In genomic region chr20:39312107-39312506, GRCh38 we compare ENCODE assay signal across 19 cellular contexts.
DNase-seq lines count a peak whose midpoint lies in the region; ATAC-seq lines count a peak whose summit lies in the region.
"Had no signal": no experiment of that assay in that cellular context is flagged by ENCODE, and none has a peak within 500 bp of the region (broad histone marks: within the 10 kb centered on the region; RNA-seq: fewer than 3 reads in every experiment).

No MANE protein-coding gene starts in this region.

- ATAC-seq in left ventricle myocardium superior, result no peak

- intact Hi-C loops in left ventricle myocardium superior (cut with micrococcal nuclease), result no loop called here

- DNase-seq in SK-N-DZ (ENCODE audit: low spot score) (peak; percentile 50), hippocampal formation (lab: John Stamatoyannopoulos, UW) (peak; percentile 4 to 52), pons (ENCODE audit: low spot score) (peak; percentile 79), left ventricle myocardium superior (no peak), glomerular visceral epithelial cell (ENCODE audit: extremely low spot score) (no peak), NCI-H2081 treated with DMSO at 0.1 percent for 48 hours (lab: John Stamatoyannopoulos, UW) (no peak)
- DNase-seq in stimulated activated CD8-positive, alpha-beta memory T cell treated with anti-CD3 and anti-CD28 coated beads, Interleukin-4, amount 100 ng/mL, for 48 hours, result no peak
- DNase-seq: Calu3; CD8-positive, alpha-beta memory T cell; DMS79 treated with DMSO at 0.1 percent for 48 hours; GF-D8; GOT3; NCI-H1048; NCI-H1417 treated with DMSO at 0.1 percent for 48 hours; NCI-H1694 treated with DMSO at 0.1 percent for 48 hours; NCI-H2081; NCI-H2171; NCI-H226; NCI-H510A treated with DMSO at 0.1 percent for 48 hours had no signal

Comparison
In these comparisons a context has a peak if more than half of its experiments do, and no peak if none do; other contexts are left out.
1. DNase-seq: peak in SK-N-DZ (single experiment), hippocampal formation (2 of 2) and pons (single experiment); none in left ventricle myocardium superior (single experiment), glomerular visceral epithelial cell (single experiment), stimulated activated CD8-positive, alpha-beta memory T cell treated with anti-CD3 and anti-CD28 coated beads, Interleukin-4, amount 100 ng/mL, for 48 hours (single experiment) and NCI-H2081 treated with DMSO at 0.1 percent for 48 hours (single experiment).